Comparison of ENCODE assay signal across 17 cellular contexts in the genomic region with DNA sequence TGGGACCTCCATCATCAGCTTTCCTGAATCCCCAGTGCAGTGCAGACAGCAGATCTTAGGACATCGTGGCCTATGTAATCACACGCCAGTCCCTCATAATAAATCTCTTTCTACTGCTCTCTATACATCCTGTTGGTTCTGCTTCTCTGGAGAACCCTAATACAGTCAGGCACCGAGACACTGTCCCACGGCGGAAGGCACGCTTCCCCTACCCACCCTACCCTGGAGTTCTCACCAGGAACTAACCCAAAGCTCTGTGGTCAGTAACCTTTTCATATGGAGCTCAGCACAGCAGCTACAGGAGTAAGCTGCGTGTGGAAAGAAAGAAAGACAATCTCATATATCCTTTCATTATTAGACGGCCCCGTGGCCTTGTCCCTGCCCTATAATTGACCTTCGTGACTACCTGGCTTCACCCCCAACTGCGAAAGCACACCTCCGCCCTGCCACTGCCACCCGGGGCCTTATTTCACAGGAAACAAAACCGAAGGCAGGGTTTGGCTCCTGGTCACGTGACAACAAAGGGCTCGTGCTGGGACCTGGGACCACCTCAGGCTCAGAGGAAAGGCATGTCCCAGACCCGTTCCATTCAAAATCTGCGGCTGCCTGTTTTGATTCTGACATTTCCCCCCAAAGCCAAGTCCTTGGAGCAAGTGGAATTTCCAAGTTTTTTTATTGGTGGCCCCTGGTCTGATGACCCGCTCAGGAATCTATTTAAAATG.
"Had no signal": no experiment of that assay in that cellular context is flagged by ENCODE, and none has a peak within 500 bp of the region (broad histone marks: within the 10 kb centered on the region; RNA-seq: fewer than 3 reads in every experiment).

No MANE protein-coding gene starts in this region.

- H3K27ac Mint-ChIP-seq: activated CD4-positive, alpha-beta memory T cell treated with anti-CD3 and anti-CD28 coated beads for 36 hours; naive B cell; T-cell had no signal

- DNase-seq: activated effector memory CD4-positive, alpha-beta T cell treated with anti-CD3 and anti-CD28 coated beads, Interleukin-2, amount 50 U/mL, for 16 hours; activated T-cell treated with anti-CD3 and anti-CD28 coated beads, Interleukin-2, amount 50 U/mL, for 4 hours; colonic mucosa; effector CD8-positive, alpha-beta T cell; gastrocnemius medialis; left colon; naive B cell; nucleus accumbens; stimulated activated CD4-positive, alpha-beta T cell treated with anti-CD3 and anti-CD28 coated beads, Interleukin-2, amount 100 ng/mL, for 24 hours; stomach; T-cell; T1000 had no signal

- H3K9me3 ChIP-seq: colonic mucosa, gastrocnemius medialis, prostate gland, stomach, thoracic aorta had no signal

- H3K4me1 ChIP-seq: colonic mucosa, gastrocnemius medialis, prostate gland had no signal

- H3K36me3 Mint-ChIP-seq: activated CD4-positive, alpha-beta memory T cell treated with anti-CD3 and anti-CD28 coated beads for 36 hours; naive B cell; T-cell had no signal

- ATAC-seq: left colon, sciatic nerve, T-cell had no signal

- H3K4me3 Mint-ChIP-seq: activated CD4-positive, alpha-beta memory T cell treated with anti-CD3 and anti-CD28 coated beads for 36 hours; activated T-cell treated with anti-CD3 and anti-CD28 coated beads, Interleukin-2, amount 50 U/mL, for 4 hours had no signal

- H3K4me3 ChIP-seq: colonic mucosa, gastrocnemius medialis, lung, prostate gland, stomach, thoracic aorta had no signal

- H3K27ac ChIP-seq: colonic mucosa, gastrocnemius medialis, prostate gland, thoracic aorta had no signal

- H3K9me3 Mint-ChIP-seq: activated CD4-positive, alpha-beta memory T cell treated with anti-CD3 and anti-CD28 coated beads for 36 hours; activated T-cell treated with anti-CD3 and anti-CD28 coated beads, Interleukin-2, amount 50 U/mL, for 4 hours; naive B cell; T-cell had no signal

- H3K36me3 ChIP-seq: colonic mucosa, gastrocnemius medialis, prostate gland, stomach, thoracic aorta had no signal
